Comparison of ENCODE assay signal across 9 cellular contexts in genomic region chr9:112029921-112030444, GRCh38.
DNase-seq lines count a peak whose midpoint lies in the region; ATAC-seq and TF ChIP-seq lines count a peak whose summit lies in the region.
"Had no signal": no experiment of that assay in that cellular context is flagged by ENCODE, and none has a peak within 500 bp of the region (broad histone marks: within the 10 kb centered on the region; RNA-seq: fewer than 3 reads in every experiment).

No MANE protein-coding gene starts in this region.

- H3K4me3 ChIP-seq in HFF-Myc (replicated peaks; ENCODE audit: low read depth, low read length) (no peak overlapping the region), adipocyte (ENCODE audit: low read length) (no peak overlapping the region)

- TF ChIP-seq CTCF in HFF-Myc (IDR thresholded peaks at IDR 0.05; ENCODE audit: low read depth, low read length, missing control alignments), result no peak
- TF ChIP-seq CTCF in CD4-positive, alpha-beta T cell (IDR thresholded peaks at IDR 0.05), result no peak

- peak; percentile 71 for ATAC-seq in left colon
- no peak for ATAC-seq in HG02852 (IDR thresholded peaks at IDR 0.05; ENCODE audit: unreplicated experiment)
- no peak for ATAC-seq in CD4-positive, alpha-beta T cell (ENCODE audit: poor library complexity)

- H3K36me3 Mint-ChIP-seq in CD4-positive, alpha-beta T cell (ENCODE audit: low read depth), result no peaks in the 10 kb centered on the region

- H3K36me3 ChIP-seq in adipocyte (ENCODE audit: control insufficient read depth, insufficient read depth, low read length, severe bottlenecking), result no peaks in the 10 kb centered on the region

- H3K27me3 Mint-ChIP-seq in CD4-positive, alpha-beta T cell, result peaks cover 3% of the 10 kb centered on the region

- intact Hi-C loops in left colon (cut with DNase I, micrococcal nuclease), result no loop called here
- intact Hi-C loops in CD4-positive, alpha-beta T cell (cut with DNase I, micrococcal nuclease), result loop anchor here (5.0 to 10.0 kb wide), 3 partner anchors 33 to 105 kb away; no protein-coding TSS in a partner anchor

- no peaks in the 10 kb centered on the region for H3K9me3 ChIP-seq in adipocyte (ENCODE audit: control insufficient read depth, low read length)
- H3K9me3 ChIP-seq in CD4-positive, alpha-beta T cell (ENCODE audit: control insufficient read depth, low read length), result no peaks in the 10 kb centered on the region

- in situ Hi-C loops in ACHN (cut with HindIII; ENCODE audit: low pct_ligation_motif_present, low pct_unique_long_range_greater_than_20kb, low sequenced_read_pairs), result no loop called here

- H3K4me1 Mint-ChIP-seq in CD4-positive, alpha-beta T cell (ENCODE audit: low read depth), result peaks cover 62% of the 10 kb centered on the region

- DNase-seq in ACHN (peak; percentile 65), HFF-Myc (ENCODE audit: extremely low read depth, low read depth) (peak; percentile 41), adipocyte (ENCODE audit: low read depth) (peak; percentile 69), left colon (no peak), SKM-1 (lab: John Stamatoyannopoulos, UW; ENCODE audit: unreplicated experiment) (no peak), GF-D8 (lab: John Stamatoyannopoulos, UW) (no peak)
- DNase-seq in CD4-positive, alpha-beta T cell, result no peak
- DNase-seq: NCI-H1092 treated with DMSO at 0.1 percent for 48 hours had no signal

- POLR2A ChIA-PET in CD4-positive, alpha-beta T cell (lab: Charles Lee), result interaction anchor here (0.7 kb wide), 1 partner anchor 28 kb away, joined by 4 read pairs; no protein-coding TSS in a partner anchor

- no peak overlapping the region for H3K9ac ChIP-seq in adipocyte (ENCODE audit: low read length)

- CTCF ChIA-PET in CD4-positive, alpha-beta T cell (lab: Charles Lee), result no interaction called here

- no peak overlapping the region for H3K27ac Mint-ChIP-seq in CD4-positive, alpha-beta T cell

- H3K27me3 ChIP-seq in adipocyte (replicated peaks; ENCODE audit: control insufficient read depth, insufficient read depth, low read length), result no peaks in the 10 kb centered on the region
- H3K27me3 ChIP-seq in CD4-positive, alpha-beta T cell (ENCODE audit: control insufficient read depth, insufficient read depth, low read length), result no peaks in the 10 kb centered on the region

- no peak overlapping the region for H3K4me3 Mint-ChIP-seq in CD4-positive, alpha-beta T cell

- peaks cover 10% of the 10 kb centered on the region for H3K4me1 ChIP-seq in adipocyte (ENCODE audit: control insufficient read depth, insufficient read depth, low read length)

- H3K9me3 Mint-ChIP-seq in CD4-positive, alpha-beta T cell, result no peaks in the 10 kb centered on the region

- no peak overlapping the region for H3K27ac ChIP-seq in CD4-positive, alpha-beta T cell (ENCODE audit: low read depth, low read length)

Comparison
In these comparisons a context has a peak if more than half of its experiments do, and no peak if none do; other contexts are left out.
1. DNase-seq: peak in ACHN (single experiment), HFF-Myc (single experiment) and adipocyte (single experiment); none in left colon (0 of 2), SKM-1 (single experiment), GF-D8 (single experiment) and CD4-positive, alpha-beta T cell (0 of 10).
2. intact Hi-C loops: an anchor here in CD4-positive, alpha-beta T cell (5.0 to 10.0 kb wide); none called in left colon.